Comparison of ENCODE assay signal across 9 cellular contexts in the genomic region with DNA sequence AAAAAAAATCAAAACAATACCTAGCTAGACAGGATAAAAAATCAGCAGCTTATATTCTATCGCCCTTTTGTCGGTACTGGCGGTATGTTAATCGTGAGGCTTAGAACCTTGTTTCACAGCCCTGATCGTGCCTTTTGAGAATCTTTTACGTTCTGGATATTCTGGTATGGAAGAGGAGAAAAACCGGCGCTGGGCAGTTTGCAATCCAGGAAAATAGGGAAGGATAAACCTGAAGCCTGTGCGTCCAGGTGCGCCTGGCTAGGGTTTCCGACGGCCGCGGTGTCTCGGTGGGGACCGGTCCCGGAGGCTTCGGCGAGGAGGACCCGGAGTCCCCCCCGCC. TPM values are rescaled to one million over a fixed set of nuclear protein-coding genes. Genes with fewer than 3 reads are reported as not detected.
DNase-seq lines count a peak whose midpoint lies in the region; ATAC-seq, FAIRE-seq and TF ChIP-seq lines count a peak whose summit lies in the region.
"Had no signal": no experiment of that assay in that cellular context is flagged by ENCODE, and none has a peak within 500 bp of the region (broad histone marks: within the 10 kb centered on the region; RNA-seq: fewer than 3 reads in every experiment).

No MANE protein-coding gene starts in this region.

- H3K27me3 ChIP-seq in adipocyte (replicated peaks; ENCODE audit: control insufficient read depth, insufficient read depth, low read length): no peaks in the 10 kb centered on the region
- peaks cover 0 to 65% of the 10 kb centered on the region in 2 experiments; a peak in 4 of 5 replicates for H3K27me3 ChIP-seq in HepG2 (ENCODE audit: control insufficient read depth in 1 of 2, insufficient read depth in 2 of 2, low read length in 2 of 2)
- peaks cover 78% of the 10 kb centered on the region for H3K27me3 ChIP-seq in suprapubic skin
- H3K27me3 ChIP-seq in foreskin keratinocyte: peaks cover 93% of the 10 kb centered on the region

- ATAC-seq in HepG2: no peak; the same call in 2 of the 3 replicates
- no peak for ATAC-seq in foreskin keratinocyte

- H3K4me3 Mint-ChIP-seq in activated CD4-positive, alpha-beta T cell treated with anti-CD3 and anti-CD28 coated beads, Interleukin-2, amount 10 ng/mL, durations not matched to agents 7 days and 5 days: peak overlapping the region; percentile 58

- H3K9me3 ChIP-seq in adipocyte (ENCODE audit: control insufficient read depth, low read length): no peaks in the 10 kb centered on the region
- no peaks in the 10 kb centered on the region for H3K9me3 ChIP-seq in HepG2 (ENCODE audit: low read length)
- no peaks in the 10 kb centered on the region for H3K9me3 ChIP-seq in suprapubic skin

- BruUV-seq in HepG2 (replicated peaks; lab: Mats Ljungman, UMichigan): no TSS peak

- H3K4me3 ChIP-seq in adipocyte (ENCODE audit: low read length): peak overlapping the region; percentile 93
- peak overlapping the region; percentile 55 to 75 (median 62) for H3K4me3 ChIP-seq in HepG2 (replicated peaks in 1 of 3; ENCODE audit: insufficient read depth in 1 of 3, low read depth in 2 of 3, low read length in 3 of 3)
- peak overlapping the region; percentile 57 for H3K4me3 ChIP-seq in suprapubic skin

- no peak overlapping the region for H3K27ac Mint-ChIP-seq in activated CD4-positive, alpha-beta T cell treated with anti-CD3 and anti-CD28 coated beads, Interleukin-2, amount 10 ng/mL, durations not matched to agents 7 days and 5 days

- CTCF ChIA-PET in activated CD4-positive, alpha-beta T cell treated with anti-CD3 and anti-CD28 coated beads, Interleukin-2, amount 10 ng/mL, durations not matched to agents 7 days and 5 days (lab: Charles Lee): interaction anchor here (1.3 kb wide), 1 partner anchor 13 kb away, joined by 3 read pairs; no protein-coding TSS in a partner anchor
- CTCF ChIA-PET in HepG2 (lab: Yijun Ruan, JAX; ENCODE audit: low intra/inter-chr PET ratio, low total read pairs): no interaction called here

- H3K9ac ChIP-seq in adipocyte (ENCODE audit: low read length): peak overlapping the region; percentile 98
- H3K9ac ChIP-seq in HepG2 (ENCODE audit: insufficient read depth, low read depth, low read length): no peak overlapping the region

- POLR2A ChIA-PET in activated CD4-positive, alpha-beta T cell treated with anti-CD3 and anti-CD28 coated beads, Interleukin-2, amount 10 ng/mL, durations not matched to agents 7 days and 5 days (lab: Charles Lee): no interaction called here
- POLR2A ChIA-PET in HepG2 (lab: Yijun Ruan, JAX): interaction anchor here (1.0 kb wide), 1 partner anchor 20 kb away, joined by 3 read pairs; no protein-coding TSS in a partner anchor

- peak overlapping the region; percentile 82 for H3K4me2 ChIP-seq in HepG2 (ENCODE audit: low read depth, low read length)

- no peaks in the 10 kb centered on the region for H3K9me3 Mint-ChIP-seq in activated CD4-positive, alpha-beta T cell treated with anti-CD3 and anti-CD28 coated beads, Interleukin-2, amount 10 ng/mL, durations not matched to agents 7 days and 5 days

- no peaks in the 10 kb centered on the region for H4K20me1 ChIP-seq in HepG2 (ENCODE audit: insufficient read depth, low read length)

- peaks cover 80% of the 10 kb centered on the region for H3K27me3 Mint-ChIP-seq in activated CD4-positive, alpha-beta T cell treated with anti-CD3 and anti-CD28 coated beads, Interleukin-2, amount 10 ng/mL, durations not matched to agents 7 days and 5 days

- no peak overlapping the region for H2AFZ ChIP-seq in HepG2 (ENCODE audit: low read length)

- TF ChIP-seq POLR2A in HepG2 (IDR thresholded peaks at IDR 0.05; ENCODE audit: insufficient read depth in 1 of 2, low read depth in 2 of 2, low read length in 2 of 2) (no peak), suprapubic skin (IDR thresholded peaks at IDR 0.05) (no peak)

- H3K36me3 Mint-ChIP-seq in activated CD4-positive, alpha-beta T cell treated with anti-CD3 and anti-CD28 coated beads, Interleukin-2, amount 10 ng/mL, durations not matched to agents 7 days and 5 days (ENCODE audit: low read depth): no peaks in the 10 kb centered on the region

- WGBS in HepG2 (ENCODE audit: low lambda C conversion rate): 6% methylated on average over 12 of the region's 21 CpGs
- 8% methylated on average over 21 of the region's 21 CpGs for WGBS in suprapubic skin

- no peak for TF ChIP-seq RAD21 in HepG2 (CRISPR knock-in tag; IDR thresholded peaks at IDR 0.05)

- no peaks in the 10 kb centered on the region for H3K79me2 ChIP-seq in HepG2 (ENCODE audit: insufficient read depth, low read length)

- intact Hi-C loops in HepG2 (cut with micrococcal nuclease; ENCODE audit: unreplicated experiment): no loop called here

- H3K36me3 ChIP-seq in adipocyte (ENCODE audit: control insufficient read depth, insufficient read depth, low read length, severe bottlenecking) (peaks cover 6% of the 10 kb centered on the region), HepG2 (replicated peaks in 1 of 2; ENCODE audit: control insufficient read depth in 1 of 2, insufficient read depth in 2 of 2, low read length in 2 of 2) (no peaks in the 10 kb centered on the region), suprapubic skin (no peaks in the 10 kb centered on the region)

- H3K27ac ChIP-seq in HepG2 (ENCODE audit: extremely low read length, insufficient read depth, low read length): no peak overlapping the region
- no peak overlapping the region for H3K27ac ChIP-seq in suprapubic skin
- H3K27ac ChIP-seq in foreskin keratinocyte: no peak overlapping the region

- TF ChIP-seq EP300 in HepG2 (IDR thresholded peaks at IDR 0.05; ENCODE audit: low read depth in 2 of 2, low read length in 2 of 2): no peak
- no peak for TF ChIP-seq EP300 in HepG2 (CRISPR knock-in tag; IDR thresholded peaks at IDR 0.05; ENCODE audit: borderline replicate concordance)
- TF ChIP-seq EP300 in suprapubic skin (IDR thresholded peaks at IDR 0.05): no peak

- no peak for TF ChIP-seq CTCF in HepG2 (CRISPR knock-in tag; IDR thresholded peaks at IDR 0.05)
- TF ChIP-seq CTCF in suprapubic skin (IDR thresholded peaks at IDR 0.05): no peak
- TF ChIP-seq CTCF in foreskin keratinocyte (conservative IDR thresholded peaks at IDR 0.05): no peak

- peaks cover 12% of the 10 kb centered on the region for H3K4me1 ChIP-seq in adipocyte (ENCODE audit: control insufficient read depth, insufficient read depth, low read length)
- peaks cover 19% of the 10 kb centered on the region for H3K4me1 ChIP-seq in HepG2 (ENCODE audit: insufficient read depth, low read length)
- H3K4me1 ChIP-seq in suprapubic skin: peaks cover 11% of the 10 kb centered on the region
- no peaks in the 10 kb centered on the region for H3K4me1 ChIP-seq in foreskin keratinocyte

- in situ Hi-C loops in HepG2 (cut with HindIII; ENCODE audit: extremely low pct_ligation_motif_present, low pct_unique_long_range_greater_than_20kb): no loop called here

- FAIRE-seq in HepG2 (lab: Jason Lieb, UNC): no peak

- H3K4me1 Mint-ChIP-seq in activated CD4-positive, alpha-beta T cell treated with anti-CD3 and anti-CD28 coated beads, Interleukin-2, amount 10 ng/mL, durations not matched to agents 7 days and 5 days: peaks cover 11% of the 10 kb centered on the region

- no peak for DNase-seq in activated CD4-positive, alpha-beta T cell treated with anti-CD3 and anti-CD28 coated beads, Interleukin-2, amount 10 ng/mL, durations not matched to agents 7 days and 5 days
- DNase-seq in activated CD4-positive, alpha-beta T cell treated with anti-CD3 and anti-CD28 coated beads for 48 hours: no peak
- DNase-seq in adipocyte (ENCODE audit: low read depth) (no peak), HepG2 (ENCODE audit: low spot score) (no peak), suprapubic skin (ENCODE audit: low spot score in 2 of 2) (no peak), medulla oblongata (ENCODE audit: extremely low spot score) (no peak), AG08395 (ENCODE audit: low spot score) (no peak), foreskin keratinocyte (no peak)
- DNase-seq: DMS153 had no signal

RNA-seq across cellular contexts. Expression of a gene that starts 0.3 kb away (rescaled TPM):
- not detected for total RNA-seq in activated CD4-positive, alpha-beta T cell treated with anti-CD3 and anti-CD28 coated beads, Interleukin-2, amount 10 ng/mL, durations not matched to agents 7 days and 5 days
- total RNA-seq in HepG2 (2016; rRNA removed; fragmentation: Illumina TruSeq; extraction: Trizol): 0.24 and 0.25 TPM in 2 replicates
- not detected in 2 replicates for total RNA-seq in HepG2 (2016; cell fraction: cytosol; rRNA removed; fragmentation: Illumina TruSeq; extraction: Trizol; ENCODE audit: low read depth)
- total RNA-seq in HepG2 (2016; cell fraction: insoluble cytoplasmic fraction; rRNA removed; fragmentation: Illumina TruSeq; extraction: Trizol): 0.12 and 0.22 TPM in 2 replicates
- total RNA-seq in HepG2 (2016; cell fraction: membrane; rRNA removed; fragmentation: Illumina TruSeq; extraction: Trizol): 0.12 TPM in 1 of 2 replicates, not detected in the other
- 0.16 and 0.38 TPM in 2 replicates for total RNA-seq in HepG2 (2016; cell fraction: nucleus; rRNA removed; fragmentation: Illumina TruSeq; extraction: Trizol)
- polyA plus RNA-seq in HepG2 (2011; rRNA removed): 0.17 and 0.35 TPM in 2 replicates
- polyA plus RNA-seq in HepG2 (2011; cell fraction: cytosol; rRNA removed): 0.09 and 0.14 TPM in 2 replicates
- polyA plus RNA-seq in HepG2 (2011; cell fraction: nucleus; rRNA removed): 0.29 and 0.54 TPM in 2 replicates
- 0.11 and 0.32 TPM in 2 replicates for polyA plus RNA-seq in HepG2 (2012)
- polyA plus RNA-seq in HepG2 (2016; cell fraction: cytosol; fragmentation: Illumina TruSeq; extraction: Trizol; ENCODE audit: low read depth): not detected in 2 replicates
- 0.27 and 0.36 TPM in 2 replicates for polyA plus RNA-seq in HepG2 (2016; cell fraction: insoluble cytoplasmic fraction; fragmentation: Illumina TruSeq; extraction: Trizol; ENCODE audit: low read depth)
- polyA plus RNA-seq in HepG2 (2016; cell fraction: membrane; fragmentation: Illumina TruSeq; extraction: Trizol; ENCODE audit: low read depth): 0.14 TPM in 1 of 2 replicates, not detected in the other
- polyA plus RNA-seq in HepG2 (2016; cell fraction: nucleus; fragmentation: Illumina TruSeq; extraction: Trizol; ENCODE audit: insufficient read depth, low read depth): 0.57 and 0.68 TPM in 2 replicates
- 0.16 and 2.3 TPM in 2 replicates for polyA minus RNA-seq in HepG2 (2011; rRNA and poly(A)+ RNA removed; ENCODE audit: low replicate concordance)
- polyA minus RNA-seq in HepG2 (2011; cell fraction: cytosol; rRNA and poly(A)+ RNA removed): 0.20 TPM in 1 of 2 replicates, not detected in the other
- 0.13 and 0.50 TPM in 2 replicates for polyA minus RNA-seq in HepG2 (2011; cell fraction: nucleus; rRNA and poly(A)+ RNA removed)
- total RNA-seq in suprapubic skin: 1 to 10 TPM in 1 of 4 donors, under 1 TPM in 2, not detected in 1; 0.23 to 2.1 (median 0.34) TPM
- total RNA-seq in foreskin keratinocyte: not detected in 2 replicates
- polyA plus RNA-seq in foreskin keratinocyte: not detected in 2 replicates

RNA-seq across cellular contexts. Expression of a gene that starts 17.6 kb away (rescaled TPM):
- total RNA-seq in activated CD4-positive, alpha-beta T cell treated with anti-CD3 and anti-CD28 coated beads, Interleukin-2, amount 10 ng/mL, durations not matched to agents 7 days and 5 days: 10 to 100 TPM; 12.4 to 14.0 TPM
- 1.3 and 2.7 TPM in 2 replicates for total RNA-seq in HepG2 (2016; rRNA removed; fragmentation: Illumina TruSeq; extraction: Trizol)
- 1.7 and 1.9 TPM in 2 replicates for total RNA-seq in HepG2 (2016; cell fraction: cytosol; rRNA removed; fragmentation: Illumina TruSeq; extraction: Trizol; ENCODE audit: low read depth)
- total RNA-seq in HepG2 (2016; cell fraction: insoluble cytoplasmic fraction; rRNA removed; fragmentation: Illumina TruSeq; extraction: Trizol): 1.6 and 2.7 TPM in 2 replicates
- total RNA-seq in HepG2 (2016; cell fraction: membrane; rRNA removed; fragmentation: Illumina TruSeq; extraction: Trizol): 2.1 and 2.6 TPM in 2 replicates
- 3.2 and 3.4 TPM in 2 replicates for total RNA-seq in HepG2 (2016; cell fraction: nucleus; rRNA removed; fragmentation: Illumina TruSeq; extraction: Trizol)
- polyA plus RNA-seq in HepG2 (2011; rRNA removed): 2.8 and 3.0 TPM in 2 replicates
- 1.3 and 2.3 TPM in 2 replicates for polyA plus RNA-seq in HepG2 (2011; cell fraction: cytosol; rRNA removed)
- 14.3 and 20.6 TPM in 2 replicates for polyA plus RNA-seq in HepG2 (2011; cell fraction: nucleus; rRNA removed)
- 1.5 and 1.8 TPM in 2 replicates for polyA plus RNA-seq in HepG2 (2012)
- 1.1 and 1.3 TPM in 2 replicates for polyA plus RNA-seq in HepG2 (2016; cell fraction: cytosol; fragmentation: Illumina TruSeq; extraction: Trizol; ENCODE audit: low read depth)
- polyA plus RNA-seq in HepG2 (2016; cell fraction: insoluble cytoplasmic fraction; fragmentation: Illumina TruSeq; extraction: Trizol; ENCODE audit: low read depth): 2.1 and 2.2 TPM in 2 replicates
- 1.7 and 2.1 TPM in 2 replicates for polyA plus RNA-seq in HepG2 (2016; cell fraction: membrane; fragmentation: Illumina TruSeq; extraction: Trizol; ENCODE audit: low read depth)
- 8.6 and 9.8 TPM in 2 replicates for polyA plus RNA-seq in HepG2 (2016; cell fraction: nucleus; fragmentation: Illumina TruSeq; extraction: Trizol; ENCODE audit: insufficient read depth, low read depth)
- 5.7 and 8.5 TPM in 2 replicates for polyA minus RNA-seq in HepG2 (2011; rRNA and poly(A)+ RNA removed; ENCODE audit: low replicate concordance)
- polyA minus RNA-seq in HepG2 (2011; cell fraction: cytosol; rRNA and poly(A)+ RNA removed): 0.97 and 1.4 TPM in 2 replicates
- 10.9 and 15.0 TPM in 2 replicates for polyA minus RNA-seq in HepG2 (2011; cell fraction: nucleus; rRNA and poly(A)+ RNA removed)
- 1 to 10 TPM; 5.1 to 8.4 (median 7.2) TPM for total RNA-seq in suprapubic skin
- 3.4 and 4.6 TPM in 2 replicates for total RNA-seq in foreskin keratinocyte
- 4.0 and 4.2 TPM in 2 replicates for polyA plus RNA-seq in foreskin keratinocyte

RNA-seq across cellular contexts. Expression of a gene that starts 27.8 kb away (rescaled TPM):
- 10 to 100 TPM; 25.3 to 29.7 TPM for total RNA-seq in activated CD4-positive, alpha-beta T cell treated with anti-CD3 and anti-CD28 coated beads, Interleukin-2, amount 10 ng/mL, durations not matched to agents 7 days and 5 days
- total RNA-seq in HepG2 (2016; rRNA removed; fragmentation: Illumina TruSeq; extraction: Trizol) (3.9 and 4.1 TPM in 2 replicates), suprapubic skin (10 to 100 TPM; 12.3 to 27.4 (median 24.7) TPM), foreskin keratinocyte (5.2 and 6.5 TPM in 2 replicates)
- total RNA-seq in HepG2 (2016; cell fraction: cytosol; rRNA removed; fragmentation: Illumina TruSeq; extraction: Trizol; ENCODE audit: low read depth): 0.44 and 1.0 TPM in 2 replicates
- total RNA-seq in HepG2 (2016; cell fraction: insoluble cytoplasmic fraction; rRNA removed; fragmentation: Illumina TruSeq; extraction: Trizol): 3.5 and 4.3 TPM in 2 replicates
- total RNA-seq in HepG2 (2016; cell fraction: membrane; rRNA removed; fragmentation: Illumina TruSeq; extraction: Trizol): 2.2 and 2.3 TPM in 2 replicates
- 4.4 and 5.2 TPM in 2 replicates for total RNA-seq in HepG2 (2016; cell fraction: nucleus; rRNA removed; fragmentation: Illumina TruSeq; extraction: Trizol)
- polyA plus RNA-seq in HepG2 (2011; rRNA removed) (3.9 and 4.5 TPM in 2 replicates), foreskin keratinocyte (2.4 and 2.6 TPM in 2 replicates)
- polyA plus RNA-seq in HepG2 (2011; cell fraction: cytosol; rRNA removed): 4.0 and 4.2 TPM in 2 replicates
- polyA plus RNA-seq in HepG2 (2011; cell fraction: nucleus; rRNA removed): 6.7 and 7.1 TPM in 2 replicates
- polyA plus RNA-seq in HepG2 (2012): 2.4 and 3.6 TPM in 2 replicates
- polyA plus RNA-seq in HepG2 (2016; cell fraction: cytosol; fragmentation: Illumina TruSeq; extraction: Trizol; ENCODE audit: low read depth): 0.35 TPM in 2 replicates
- 2.1 and 2.6 TPM in 2 replicates for polyA plus RNA-seq in HepG2 (2016; cell fraction: insoluble cytoplasmic fraction; fragmentation: Illumina TruSeq; extraction: Trizol; ENCODE audit: low read depth)
- polyA plus RNA-seq in HepG2 (2016; cell fraction: membrane; fragmentation: Illumina TruSeq; extraction: Trizol; ENCODE audit: low read depth): 1.2 and 1.4 TPM in 2 replicates
- 7.6 and 8.4 TPM in 2 replicates for polyA plus RNA-seq in HepG2 (2016; cell fraction: nucleus; fragmentation: Illumina TruSeq; extraction: Trizol; ENCODE audit: insufficient read depth, low read depth)
- polyA minus RNA-seq in HepG2 (2011; rRNA and poly(A)+ RNA removed; ENCODE audit: low replicate concordance): 10.4 and 12.2 TPM in 2 replicates
- 1.5 and 2.7 TPM in 2 replicates for polyA minus RNA-seq in HepG2 (2011; cell fraction: cytosol; rRNA and poly(A)+ RNA removed)
- 2.3 and 4.1 TPM in 2 replicates for polyA minus RNA-seq in HepG2 (2011; cell fraction: nucleus; rRNA and poly(A)+ RNA removed)

RNA-seq across cellular contexts. Expression of a gene that starts 39.8 kb away (rescaled TPM):
- 100 to 1,000 TPM; 157 to 174 TPM for total RNA-seq in activated CD4-positive, alpha-beta T cell treated with anti-CD3 and anti-CD28 coated beads, Interleukin-2, amount 10 ng/mL, durations not matched to agents 7 days and 5 days
- 169 and 261 TPM in 2 replicates for total RNA-seq in HepG2 (2016; rRNA removed; fragmentation: Illumina TruSeq; extraction: Trizol)
- total RNA-seq in HepG2 (2016; cell fraction: cytosol; rRNA removed; fragmentation: Illumina TruSeq; extraction: Trizol; ENCODE audit: low read depth): 27.2 TPM in 2 replicates
- total RNA-seq in HepG2 (2016; cell fraction: insoluble cytoplasmic fraction; rRNA removed; fragmentation: Illumina TruSeq; extraction: Trizol): 163 and 273 TPM in 2 replicates
- total RNA-seq in HepG2 (2016; cell fraction: membrane; rRNA removed; fragmentation: Illumina TruSeq; extraction: Trizol): 67.3 and 70.0 TPM in 2 replicates
- total RNA-seq in HepG2 (2016; cell fraction: nucleus; rRNA removed; fragmentation: Illumina TruSeq; extraction: Trizol): 61.3 and 63.7 TPM in 2 replicates
- 116 and 140 TPM in 2 replicates for polyA plus RNA-seq in HepG2 (2011; rRNA removed)
- 101 and 134 TPM in 2 replicates for polyA plus RNA-seq in HepG2 (2011; cell fraction: cytosol; rRNA removed)
- 32.2 and 45.1 TPM in 2 replicates for polyA plus RNA-seq in HepG2 (2011; cell fraction: nucleus; rRNA removed)
- polyA plus RNA-seq in HepG2 (2012): 119 TPM in 2 replicates
- polyA plus RNA-seq in HepG2 (2016; cell fraction: cytosol; fragmentation: Illumina TruSeq; extraction: Trizol; ENCODE audit: low read depth): 38.3 and 40.3 TPM in 2 replicates
- 219 and 228 TPM in 2 replicates for polyA plus RNA-seq in HepG2 (2016; cell fraction: insoluble cytoplasmic fraction; fragmentation: Illumina TruSeq; extraction: Trizol; ENCODE audit: low read depth)
- polyA plus RNA-seq in HepG2 (2016; cell fraction: membrane; fragmentation: Illumina TruSeq; extraction: Trizol; ENCODE audit: low read depth): 48.3 and 52.7 TPM in 2 replicates
- 72.2 and 82.4 TPM in 2 replicates for polyA plus RNA-seq in HepG2 (2016; cell fraction: nucleus; fragmentation: Illumina TruSeq; extraction: Trizol; ENCODE audit: insufficient read depth, low read depth)
- polyA minus RNA-seq in HepG2 (2011; rRNA and poly(A)+ RNA removed; ENCODE audit: low replicate concordance): 42.3 and 110 TPM in 2 replicates
- polyA minus RNA-seq in HepG2 (2011; cell fraction: cytosol; rRNA and poly(A)+ RNA removed): 54.0 and 56.2 TPM in 2 replicates
- 52.7 and 59.6 TPM in 2 replicates for polyA minus RNA-seq in HepG2 (2011; cell fraction: nucleus; rRNA and poly(A)+ RNA removed)
- total RNA-seq in suprapubic skin: 10 to 100 TPM; 26.2 to 36.2 (median 31.5) TPM
- total RNA-seq in foreskin keratinocyte: 101 and 108 TPM in 2 replicates
- polyA plus RNA-seq in foreskin keratinocyte: 130 and 138 TPM in 2 replicates

RNA-seq across cellular contexts. Expression of a gene that starts 43.5 kb away (rescaled TPM):
- total RNA-seq in activated CD4-positive, alpha-beta T cell treated with anti-CD3 and anti-CD28 coated beads, Interleukin-2, amount 10 ng/mL, durations not matched to agents 7 days and 5 days: 1 to 10 TPM; 5.8 to 7.6 TPM
- total RNA-seq in HepG2 (2016; rRNA removed; fragmentation: Illumina TruSeq; extraction: Trizol) (1.00 and 1.3 TPM in 2 replicates), suprapubic skin (1 to 10 TPM; 2.1 to 8.5 (median 4.7) TPM), foreskin keratinocyte (0.32 and 0.82 TPM in 2 replicates)
- total RNA-seq in HepG2 (2016; cell fraction: cytosol; rRNA removed; fragmentation: Illumina TruSeq; extraction: Trizol; ENCODE audit: low read depth): 0.18 and 0.20 TPM in 2 replicates
- total RNA-seq in HepG2 (2016; cell fraction: insoluble cytoplasmic fraction; rRNA removed; fragmentation: Illumina TruSeq; extraction: Trizol): 0.86 and 1.2 TPM in 2 replicates
- total RNA-seq in HepG2 (2016; cell fraction: membrane; rRNA removed; fragmentation: Illumina TruSeq; extraction: Trizol): 0.80 and 0.83 TPM in 2 replicates
- 1.3 and 1.4 TPM in 2 replicates for total RNA-seq in HepG2 (2016; cell fraction: nucleus; rRNA removed; fragmentation: Illumina TruSeq; extraction: Trizol)
- polyA plus RNA-seq in HepG2 (2011; rRNA removed) (0.40 and 0.85 TPM in 2 replicates), foreskin keratinocyte (0.16 and 0.48 TPM in 2 replicates)
- 0.47 and 0.56 TPM in 2 replicates for polyA plus RNA-seq in HepG2 (2011; cell fraction: cytosol; rRNA removed)
- 0.59 and 0.66 TPM in 2 replicates for polyA plus RNA-seq in HepG2 (2011; cell fraction: nucleus; rRNA removed)
- polyA plus RNA-seq in HepG2 (2012): 0.91 and 1.3 TPM in 2 replicates
- 0.20 TPM in 2 replicates for polyA plus RNA-seq in HepG2 (2016; cell fraction: cytosol; fragmentation: Illumina TruSeq; extraction: Trizol; ENCODE audit: low read depth)
- polyA plus RNA-seq in HepG2 (2016; cell fraction: insoluble cytoplasmic fraction; fragmentation: Illumina TruSeq; extraction: Trizol; ENCODE audit: low read depth): 0.64 and 0.81 TPM in 2 replicates
- 0.51 and 0.61 TPM in 2 replicates for polyA plus RNA-seq in HepG2 (2016; cell fraction: membrane; fragmentation: Illumina TruSeq; extraction: Trizol; ENCODE audit: low read depth)
- 1.6 and 2.2 TPM in 2 replicates for polyA plus RNA-seq in HepG2 (2016; cell fraction: nucleus; fragmentation: Illumina TruSeq; extraction: Trizol; ENCODE audit: insufficient read depth, low read depth)
- 1.2 and 1.7 TPM in 2 replicates for polyA minus RNA-seq in HepG2 (2011; rRNA and poly(A)+ RNA removed; ENCODE audit: low replicate concordance)
- 0.35 and 0.89 TPM in 2 replicates for polyA minus RNA-seq in HepG2 (2011; cell fraction: cytosol; rRNA and poly(A)+ RNA removed)
- polyA minus RNA-seq in HepG2 (2011; cell fraction: nucleus; rRNA and poly(A)+ RNA removed): 0.39 and 0.62 TPM in 2 replicates
